10 cellular contexts compared by ENCODE assay signal in genomic region chr11:65862191-65862735, GRCh38. TPM values are rescaled to one million over a fixed set of nuclear protein-coding genes. Genes with fewer than 3 reads are reported as not detected.
DNase-seq lines count a peak whose midpoint lies in the region; ATAC-seq and TF ChIP-seq lines count a peak whose summit lies in the region.
"Had no signal": no experiment of that assay in that cellular context is flagged by ENCODE, and none has a peak within 500 bp of the region (broad histone marks: within the 10 kb centered on the region; RNA-seq: fewer than 3 reads in every experiment).

No MANE protein-coding gene starts in this region.

- H3K9me3 ChIP-seq in right lobe of liver (no peaks in the 10 kb centered on the region), tibial artery (no peaks in the 10 kb centered on the region)

- WGBS in right lobe of liver (ENCODE audit: insufficient coverage, low coverage, low lambda C conversion rate, missing lambda C conversion rate) = 90% methylated on average over 5 of the region's 5 CpGs

- no peaks in the 10 kb centered on the region for H3K27me3 Mint-ChIP-seq in activated T-helper 17 cell treated with anti-CD3 and anti-CD28 coated beads, Interleukin-2, amount 50 U/mL, for 72 hours

- H3K4me1 Mint-ChIP-seq in activated T-helper 17 cell treated with anti-CD3 and anti-CD28 coated beads, Interleukin-2, amount 50 U/mL, for 72 hours = peaks cover 10% of the 10 kb centered on the region

- H3K9me3 Mint-ChIP-seq in activated T-helper 17 cell treated with anti-CD3 and anti-CD28 coated beads, Interleukin-2, amount 50 U/mL, for 72 hours = no peaks in the 10 kb centered on the region

- no peak overlapping the region for H3K27ac ChIP-seq in right lobe of liver
- H3K27ac ChIP-seq in tibial artery = peak overlapping the region; percentile 97 to 98

- H3K36me3 Mint-ChIP-seq in activated T-helper 17 cell treated with anti-CD3 and anti-CD28 coated beads, Interleukin-2, amount 50 U/mL, for 72 hours (ENCODE audit: low read depth) = peaks cover 74% of the 10 kb centered on the region

- no peak for TF ChIP-seq CTCF in right lobe of liver (IDR thresholded peaks at IDR 0.05)
- TF ChIP-seq CTCF in tibial artery (IDR thresholded peaks at IDR 0.05) = no peak

- H3K36me3 ChIP-seq in right lobe of liver (peaks cover 0 to 33% (median 18%) of the 10 kb centered on the region in 4 donors), tibial artery (peaks cover 38 to 55% (median 49%) of the 10 kb centered on the region in 3 donors)

- peak overlapping the region; percentile 89 for H3K4me3 Mint-ChIP-seq in activated T-helper 17 cell treated with anti-CD3 and anti-CD28 coated beads, Interleukin-2, amount 50 U/mL, for 72 hours

- H3K27me3 ChIP-seq in right lobe of liver = no peaks in the 10 kb centered on the region
- no peaks in the 10 kb centered on the region for H3K27me3 ChIP-seq in tibial artery

- peak overlapping the region; percentile 78 for H3K27ac Mint-ChIP-seq in activated T-helper 17 cell treated with anti-CD3 and anti-CD28 coated beads, Interleukin-2, amount 50 U/mL, for 72 hours

- ATAC-seq in Right ventricle myocardium inferior (no peak), left cardiac atrium (no peak), right lobe of liver (no peak), GM21528 (IDR thresholded peaks at IDR 0.05; ENCODE audit: low FRiP score, unreplicated experiment) (no peak)
- ATAC-seq in activated T-helper 17 cell treated with anti-CD3 and anti-CD28 coated beads, Interleukin-2, amount 50 U/mL, for 72 hours (replicated peaks) = no peak
- ATAC-seq: activated CD4-positive, CD25-positive, alpha-beta regulatory T cell treated with anti-CD3 and anti-CD28 coated beads, Interleukin-2, amount 50 U/mL, for 24 hours had no signal

- H3K4me3 ChIP-seq in right lobe of liver = no peak overlapping the region
- peak overlapping the region in 1 of 2 donors; percentile 84 for H3K4me3 ChIP-seq in tibial artery

- DNase-seq in Right ventricle myocardium inferior (ENCODE audit: missing footprints) (peak; percentile 20), left cardiac atrium (no peak), right lobe of liver (peak in 2 of 3 donors; percentile 43 to 48), tibial artery (peak; percentile 18 to 68), NCI-H69 (lab: John Stamatoyannopoulos, UW) (no peak), foreskin melanocyte (no peak)

- TF ChIP-seq POLR2A in right lobe of liver (IDR thresholded peaks at IDR 0.05) = no peak

- H3K4me1 ChIP-seq in right lobe of liver (peaks cover 0 to 18% (median 0%) of the 10 kb centered on the region in 4 donors), tibial artery (peaks cover 0 to 29% (median 22%) of the 10 kb centered on the region in 4 donors)

- intact Hi-C loops in Right ventricle myocardium inferior (cut with DNase I) (no loop called here), left cardiac atrium (cut with DNase I) (no loop called here), right lobe of liver (cut with DNase I) (no loop called here), tibial artery (cut with DNase I; ENCODE audit: low total_unique reads) (no loop called here)

RNA-seq across cellular contexts. Expression of gene MUS81, which starts 2.0 kb away (rescaled TPM):
- total RNA-seq in Right ventricle myocardium inferior (35.5 TPM), left cardiac atrium (10 to 100 TPM; 36.1 to 37.6 TPM), right lobe of liver (10 to 100 TPM; 14.0 to 25.6 (median 19.7) TPM)
- total RNA-seq in activated T-helper 17 cell treated with anti-CD3 and anti-CD28 coated beads, Interleukin-2, amount 50 U/mL, for 72 hours = 10 to 100 TPM; 65.2 to 77.2 TPM

RNA-seq across cellular contexts. Expression of gene CFL1, which starts 4.3 kb away (rescaled TPM):
- total RNA-seq in Right ventricle myocardium inferior = 386 TPM
- 100 to 1,000 TPM; 439 to 554 TPM for total RNA-seq in left cardiac atrium
- 1,000 to 10,000 TPM in 1 of 2 donors, 100 to 1,000 TPM in 1; 682 to 1,566 TPM for total RNA-seq in activated T-helper 17 cell treated with anti-CD3 and anti-CD28 coated beads, Interleukin-2, amount 50 U/mL, for 72 hours
- total RNA-seq in right lobe of liver = 100 to 1,000 TPM; 219 to 503 (median 313) TPM

RNA-seq across cellular contexts. Expression of gene EFEMP2, which starts 10.3 kb away (rescaled TPM):
- total RNA-seq in Right ventricle myocardium inferior (83.1 TPM), left cardiac atrium (100 to 1,000 TPM in 1 of 2 donors, 10 to 100 TPM in 1; 98.0 to 103 TPM), right lobe of liver (10 to 100 TPM in 1 of 6 experiments, 1 to 10 TPM in 5; 5.1 to 13.9 (median 7.8) TPM)
- 10 to 100 TPM; 11.5 to 76.3 TPM for total RNA-seq in activated T-helper 17 cell treated with anti-CD3 and anti-CD28 coated beads, Interleukin-2, amount 50 U/mL, for 72 hours

RNA-seq across cellular contexts. Expression of gene CTSW, which starts 17.4 kb away (rescaled TPM):
- total RNA-seq in Right ventricle myocardium inferior (1.1 TPM), left cardiac atrium (1 to 10 TPM in 1 of 2 donors, under 1 TPM in 1; 0.99 to 2.7 TPM), right lobe of liver (1 to 10 TPM in 3 of 6 experiments, under 1 TPM in 3; 0.49 to 1.3 (median 1.0) TPM)
- total RNA-seq in activated T-helper 17 cell treated with anti-CD3 and anti-CD28 coated beads, Interleukin-2, amount 50 U/mL, for 72 hours = 10 to 100 TPM in 1 of 2 donors, 1 to 10 TPM in 1; 5.4 to 23.6 TPM
- total RNA-seq: cerebellum had no signal

RNA-seq across cellular contexts. Expression of gene FIBP, which starts 26.0 kb away (rescaled TPM):
- total RNA-seq in Right ventricle myocardium inferior (44.7 TPM), left cardiac atrium (10 to 100 TPM; 37.8 to 44.3 TPM), right lobe of liver (10 to 100 TPM; 19.4 to 66.1 (median 23.3) TPM)
- total RNA-seq in activated T-helper 17 cell treated with anti-CD3 and anti-CD28 coated beads, Interleukin-2, amount 50 U/mL, for 72 hours = 100 to 1,000 TPM in 1 of 2 donors, 10 to 100 TPM in 1; 75.8 to 102 TPM

Comparison
In these comparisons a context has a peak if more than half of its experiments do, and no peak if none do; other contexts are left out.
1. DNase-seq: peak in Right ventricle myocardium inferior (single experiment), right lobe of liver (2 of 3) and tibial artery (2 of 2); none in left cardiac atrium (single experiment), NCI-H69 (single experiment) and foreskin melanocyte (single experiment).
2. H3K27ac ChIP-seq: peak in tibial artery (2 of 2); none in right lobe of liver (0 of 3).